Comparison of ENCODE assay signal across 33 cellular contexts in the genomic region with DNA sequence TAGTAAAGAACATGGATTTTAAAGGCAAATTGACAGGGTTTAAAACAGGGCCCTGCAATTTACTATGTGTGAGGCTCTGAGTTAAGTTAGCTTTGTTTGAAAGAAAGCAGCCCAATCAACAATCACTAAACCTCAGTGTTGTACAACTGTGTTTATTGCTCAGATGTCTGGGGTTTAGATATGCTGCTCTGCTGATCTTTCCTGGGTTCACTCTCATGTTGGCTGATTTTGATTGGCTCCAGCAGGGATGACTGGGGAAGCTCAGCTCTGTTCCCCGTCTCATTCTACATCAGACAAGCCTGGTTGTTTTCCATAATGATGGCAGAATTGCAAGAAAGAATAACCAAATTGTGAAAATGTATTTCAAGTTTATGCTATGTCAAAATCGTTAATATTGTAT. TPM values are rescaled to one million over a fixed set of nuclear protein-coding genes. Genes with fewer than 3 reads are reported as not detected.
"Had no signal": no experiment of that assay in that cellular context is flagged by ENCODE, and none has a peak within 500 bp of the region (broad histone marks: within the 10 kb centered on the region; RNA-seq: fewer than 3 reads in every experiment).

No MANE protein-coding gene starts in this region.

- DNase-seq: colonic mucosa; cortex of kidney; effector CD8-positive, alpha-beta T cell; effector memory CD8-positive, alpha-beta T cell; endodermal cell; erythroblast; esophagus squamous epithelium; foreskin fibroblast; foreskin melanocyte; gastrocnemius medialis; glutamatergic neuron; head of caudate nucleus; heart right ventricle; hypothalamus; immature natural killer cell; islet precursor cell; kidney; kidney glomerular epithelial cell; left cardiac atrium; left lung; left ventricle myocardium superior; lower lobe of right lung; mesenchymal stem cell; midbrain; naive thymus-derived CD4-positive, alpha-beta T cell had no signal

- H3K36me3 ChIP-seq: colonic mucosa, esophagus squamous epithelium, gastrocnemius medialis, heart right ventricle, left lung, lower lobe of right lung had no signal

- ATAC-seq: effector memory CD8-positive, alpha-beta T cell; esophagus mucosa; gastrocnemius medialis; heart right ventricle; left cardiac atrium; left lung; left ventricle myocardium superior; lower lobe of right lung; naive thymus-derived CD4-positive, alpha-beta T cell had no signal

- H3K27ac ChIP-seq: colonic mucosa, epithelial cell of prostate, esophagus squamous epithelium, gastrocnemius medialis, heart right ventricle, left lung, lower lobe of right lung had no signal

- H3K9me3 ChIP-seq: colonic mucosa, esophagus squamous epithelium, gastrocnemius medialis, heart right ventricle, lower lobe of right lung had no signal

- H3K4me3 ChIP-seq: colonic mucosa, esophagus squamous epithelium, gastrocnemius medialis, heart right ventricle, left lung, lower lobe of right lung had no signal

- H3K27me3 ChIP-seq: colonic mucosa, gastrocnemius medialis, left lung had no signal

- H3K4me1 ChIP-seq: colonic mucosa, gastrocnemius medialis, heart right ventricle, left lung, lower lobe of right lung had no signal

RNA-seq across cellular contexts. Expression of a gene that starts 10.9 kb away (rescaled TPM):
- total RNA-seq: colonic mucosa; endodermal cell; esophagus mucosa; gastrocnemius medialis; glomerular endothelial cell; heart right ventricle; kidney; left cardiac atrium; left lung; left ventricle myocardium superior; lower leg skin; lower lobe of right lung; lung microvascular endothelial cell; mesenteric fat pad; mononuclear cell; mucosa of gallbladder; naive thymus-derived CD4-positive, alpha-beta T cell had no signal
- polyA plus RNA-seq: heart right ventricle; immature natural killer cell; naive thymus-derived CD4-positive, alpha-beta T cell had no signal
